ENCODE assay signal across 18 cellular contexts in genomic region chr12:121300083-121300819, GRCh38. TPM values are rescaled to one million over a fixed set of nuclear protein-coding genes. Genes with fewer than 3 reads are reported as not detected.
DNase-seq lines count a peak whose midpoint lies in the region; ATAC-seq and TF ChIP-seq lines count a peak whose summit lies in the region.
"Had no signal": no experiment of that assay in that cellular context is flagged by ENCODE, and none has a peak within 500 bp of the region (broad histone marks: within the 10 kb centered on the region; RNA-seq: fewer than 3 reads in every experiment).

No MANE protein-coding gene starts in this region.

- no peaks in the 10 kb centered on the region for H3K9me3 ChIP-seq in BLaER1
- H3K9me3 ChIP-seq in DOHH2 (ENCODE audit: control insufficient read depth, insufficient read depth, low read length): no peaks in the 10 kb centered on the region
- no peaks in the 10 kb centered on the region for H3K9me3 ChIP-seq in sigmoid colon
- H3K9me3 ChIP-seq: adrenal gland, transverse colon had no signal

- H3K9ac ChIP-seq in BLaER1: no peak overlapping the region; the same call in 1 of the 2 replicates

- H3K9me2 ChIP-seq in DOHH2 (replicated peaks; ENCODE audit: control insufficient read depth, low read length): no peaks in the 10 kb centered on the region

- TF ChIP-seq POLR2A in sigmoid colon (IDR thresholded peaks at IDR 0.05): no peak

- peaks cover 18% of the 10 kb centered on the region for H3F3A ChIP-seq in DOHH2 (ENCODE audit: control insufficient read depth, insufficient read depth)

- peak overlapping the region; percentile 54 for H3K4me2 ChIP-seq in BLaER1
- 0 out of 2 replicates have a peak overlapping the region, but pooled peaks have one; percentile 13 for H3K4me2 ChIP-seq in DOHH2 (ENCODE audit: low read length)

- H4K20me1 ChIP-seq in BLaER1 (peaks cover 8% of the 10 kb centered on the region), DOHH2 (ENCODE audit: control insufficient read depth, insufficient read depth, low read depth, low read length) (no peaks in the 10 kb centered on the region)

- no peak overlapping the region for H3K27ac ChIP-seq in BLaER1
- H3K27ac ChIP-seq in DOHH2 (ENCODE audit: low read depth, low read length): no peak overlapping the region
- no peak overlapping the region for H3K27ac ChIP-seq in sigmoid colon
- H3K27ac ChIP-seq: adrenal gland, skin epidermis had no signal

- H3K4me1 ChIP-seq in BLaER1: peaks cover 28% of the 10 kb centered on the region
- peaks cover 33% of the 10 kb centered on the region for H3K4me1 ChIP-seq in DOHH2 (ENCODE audit: control insufficient read depth, low read length)
- peaks cover 0 to 24% (median 19%) of the 10 kb centered on the region in 4 donors for H3K4me1 ChIP-seq in sigmoid colon

- H3K27me3 ChIP-seq in BLaER1 (no peaks in the 10 kb centered on the region), DOHH2 (ENCODE audit: control insufficient read depth, low read length) (no peaks in the 10 kb centered on the region; the same call in 1 of the 2 replicates), sigmoid colon (no peaks in the 10 kb centered on the region)
- H3K27me3 ChIP-seq: adrenal gland, transverse colon had no signal

- no peaks in the 10 kb centered on the region for H3K36me3 ChIP-seq in BLaER1
- peaks cover 8% of the 10 kb centered on the region for H3K36me3 ChIP-seq in DOHH2 (ENCODE audit: control insufficient read depth, low read length)
- no peaks in the 10 kb centered on the region for H3K36me3 ChIP-seq in sigmoid colon
- H3K36me3 ChIP-seq: adrenal gland, transverse colon had no signal

- TF ChIP-seq CTCF in DOHH2 (IDR thresholded peaks at IDR 0.05; ENCODE audit: low read depth, low read length, poor library complexity, severe bottlenecking): no peak
- TF ChIP-seq CTCF in sigmoid colon (IDR thresholded peaks at IDR 0.05): no peak

- H3K79me2 ChIP-seq in DOHH2 (ENCODE audit: control insufficient read depth, low read length): peaks cover 15% of the 10 kb centered on the region

- DNase-seq in NCI-H345 (lab: John Stamatoyannopoulos, UW): peak; percentile 44
- peak; percentile 23 for DNase-seq in left lobe of liver (ENCODE audit: low spot score)
- DNase-seq in NCI-H2171 (lab: John Stamatoyannopoulos, UW): no peak
- no peak for DNase-seq in sigmoid colon
- DNase-seq: activated CD4-positive, alpha-beta T cell treated with anti-CD3 and anti-CD28 coated beads, Interleukin-2, amount 50 U/mL, for 4 hours; activated T-cell treated with anti-CD3 and anti-CD28 coated beads, Interleukin-2, amount 50 U/mL, for 24 hours; H7; mesendoderm; NCI-H2107; occipital lobe; transverse colon had no signal

- intact Hi-C loops in sigmoid colon (cut with DNase I): no loop called here

- WGBS in sigmoid colon, 2 donors: 23 to 67% methylated on average over 4 of the region's 4 CpGs

- H3K4me3 ChIP-seq in BLaER1: no peak overlapping the region
- no peak overlapping the region for H3K4me3 ChIP-seq in DOHH2 (ENCODE audit: low read length)
- H3K4me3 ChIP-seq in sigmoid colon: no peak overlapping the region
- H3K4me3 ChIP-seq: adrenal gland, skin epidermis, transverse colon had no signal

- ATAC-seq in left lobe of liver (no peak), GM19351 (IDR thresholded peaks at IDR 0.05; ENCODE audit: unreplicated experiment) (no peak), GM21515 (IDR thresholded peaks at IDR 0.05; ENCODE audit: unreplicated experiment) (no peak)
- ATAC-seq: stimulated activated effector memory CD8-positive, alpha-beta T cell treated with anti-CD3 and anti-CD28 coated beads, Interleukin-12 subunit alpha, Interleukin-12 subunit beta, amount 100 ng/mL, for 72 hours had no signal

- no peak for TF ChIP-seq EP300 in sigmoid colon (IDR thresholded peaks at IDR 0.05)

RNA-seq across cellular contexts. Expression of gene CAMKK2, which starts 3.7 kb away (rescaled TPM):
- 28.8 TPM for total RNA-seq in left lobe of liver
- 10 to 100 TPM; 21.6 to 33.8 (median 27.3) TPM for total RNA-seq in sigmoid colon
- 10 to 100 TPM; 18.0 to 30.9 (median 25.0) TPM for polyA plus RNA-seq in sigmoid colon

RNA-seq across cellular contexts. Expression of gene ANAPC5, which starts 52.0 kb away (rescaled TPM):
- total RNA-seq in left lobe of liver (43.4 TPM), sigmoid colon (10 to 100 TPM; 76.0 to 93.6 (median 85.9) TPM)
- polyA plus RNA-seq in sigmoid colon: 10 to 100 TPM; 51.6 to 71.4 (median 70.3) TPM

Comparison
In these comparisons a context has a peak if more than half of its experiments do, and no peak if none do; other contexts are left out.
1. DNase-seq: peak in NCI-H345 (single experiment) and left lobe of liver (single experiment); none in NCI-H2171 (single experiment) and sigmoid colon (single experiment).